In the genomic region with DNA sequence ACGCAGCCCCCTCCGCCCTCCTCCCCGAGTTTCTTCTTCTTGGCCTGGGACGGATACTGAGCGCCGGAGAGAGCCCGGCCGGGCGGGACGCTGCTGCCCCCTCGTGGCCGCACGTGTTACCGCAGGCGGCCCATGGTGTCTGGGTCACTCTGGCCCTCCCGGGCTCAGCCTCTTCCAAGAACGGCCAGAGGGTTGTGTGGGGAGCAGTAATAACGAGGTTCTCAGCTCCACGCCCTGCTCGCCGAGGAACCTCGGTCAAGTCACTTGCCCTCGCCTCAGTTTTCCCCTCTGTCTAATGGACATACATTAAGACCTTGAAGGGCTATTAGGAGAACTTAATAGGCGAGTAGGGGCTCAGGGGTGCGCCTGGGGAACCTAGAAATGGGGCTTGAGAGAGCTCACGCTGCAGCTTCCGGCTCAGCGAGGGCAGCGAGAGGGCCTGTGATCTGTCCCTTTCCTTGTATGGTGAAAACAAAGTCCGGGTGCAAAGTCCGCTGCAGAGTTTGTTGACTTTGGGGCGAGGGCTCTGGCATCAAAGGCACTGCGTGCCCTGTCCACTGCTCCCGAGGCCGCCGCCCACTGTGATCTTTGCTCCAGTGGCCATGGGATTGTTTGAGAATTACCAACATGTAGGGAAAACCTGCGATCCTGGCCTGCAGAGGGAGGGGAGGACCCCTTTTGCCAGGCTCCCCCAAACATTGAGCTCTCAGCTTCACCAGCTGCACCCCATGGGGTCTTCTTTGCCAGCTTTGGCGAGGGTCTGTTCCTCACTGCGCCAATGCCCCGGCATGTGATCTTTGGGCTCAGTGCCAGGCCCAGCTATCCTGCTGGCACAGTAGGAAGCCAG, we compare ENCODE assay signal across 8 cellular contexts. TPM values are rescaled to one million over a fixed set of nuclear protein-coding genes. Genes with fewer than 3 reads are reported as not detected.
DNase-seq lines count a peak whose midpoint lies in the region; ATAC-seq and TF ChIP-seq lines count a peak whose summit lies in the region.

No MANE protein-coding gene starts in this region.

- no peaks in the 10 kb centered on the region for H3K9me3 Mint-ChIP-seq in activated T-cell treated with anti-CD3 and anti-CD28 coated beads, Interleukin-2, amount 50 U/mL, for 24 hours
- H3K9me3 Mint-ChIP-seq in nephron = no peaks in the 10 kb centered on the region

- H4K20me1 ChIP-seq in fibroblast of lung (ENCODE audit: control insufficient read depth, extremely low read depth, insufficient read depth, low read length) = no peaks in the 10 kb centered on the region

- H3K9ac ChIP-seq in fibroblast of lung (ENCODE audit: insufficient read depth, low read length) = no peak overlapping the region

- peaks cover 2% of the 10 kb centered on the region for H3K4me1 Mint-ChIP-seq in activated T-cell treated with anti-CD3 and anti-CD28 coated beads, Interleukin-2, amount 50 U/mL, for 24 hours (ENCODE audit: low read depth)
- H3K4me1 Mint-ChIP-seq in nephron = peaks cover 8% of the 10 kb centered on the region

- H3K27me3 Mint-ChIP-seq in activated T-cell treated with anti-CD3 and anti-CD28 coated beads, Interleukin-2, amount 50 U/mL, for 24 hours = no peaks in the 10 kb centered on the region
- peaks cover 11% of the 10 kb centered on the region for H3K27me3 Mint-ChIP-seq in nephron (ENCODE audit: low read depth)

- no peaks in the 10 kb centered on the region for H3K27me3 ChIP-seq in fibroblast of lung (ENCODE audit: control insufficient read depth, insufficient read depth, low read length)

- no peak overlapping the region for H3K27ac Mint-ChIP-seq in activated T-cell treated with anti-CD3 and anti-CD28 coated beads, Interleukin-2, amount 50 U/mL, for 24 hours
- peak overlapping the region in 1 of 3 experiments; percentile 37 for H3K27ac Mint-ChIP-seq in nephron

- H3K79me2 ChIP-seq in fibroblast of lung (ENCODE audit: control insufficient read depth, insufficient read depth, low read length) = no peaks in the 10 kb centered on the region

- peak; percentile 79 to 84 for TF ChIP-seq CTCF in fibroblast of lung (conservative IDR thresholded peaks at IDR 0.05 in 1 of 2, IDR thresholded peaks at IDR 0.05 in 1 of 2; ENCODE audit: low read depth in 1 of 2, low read length in 2 of 2)
- TF ChIP-seq CTCF in nephron (IDR thresholded peaks at IDR 0.05; ENCODE audit: unreplicated experiment in 3 of 3) = peak; percentile 92 to 97 (median 96)

- no peak overlapping the region for H3K4me3 ChIP-seq in fibroblast of lung (replicated peaks in 1 of 4; ENCODE audit: control extremely low read depth in 1 of 4, insufficient read depth in 1 of 4, low read depth in 3 of 4, low read length in 4 of 4)

- H3K27ac ChIP-seq in fibroblast of lung (ENCODE audit: insufficient read depth, low read length) = no peak overlapping the region

- no peaks in the 10 kb centered on the region for H3K36me3 ChIP-seq in fibroblast of lung (ENCODE audit: control insufficient read depth, insufficient read depth, low read length)

- H3K36me3 Mint-ChIP-seq in activated T-cell treated with anti-CD3 and anti-CD28 coated beads, Interleukin-2, amount 50 U/mL, for 24 hours (ENCODE audit: low read depth) = no peaks in the 10 kb centered on the region
- H3K36me3 Mint-ChIP-seq in nephron (ENCODE audit: low read depth) = no peaks in the 10 kb centered on the region

- DNase-seq in ELF-1 (ENCODE audit: low read depth, low spot score) (peak; percentile 89), fibroblast of lung (ENCODE audit: low read depth in 2 of 2) (peak; percentile 44 to 61)
- peak; percentile 87 for DNase-seq in activated T-cell treated with anti-CD3 and anti-CD28 coated beads, Interleukin-2, amount 50 U/mL, for 24 hours
- DNase-seq in stimulated activated naive CD4-positive, alpha-beta T cell treated with Interleukin-2 at 50 U/mL for 16 hours (lab: John Stamatoyannopoulos, UW) = peak; percentile 48

- peaks cover 2% of the 10 kb centered on the region for H3K4me1 ChIP-seq in fibroblast of lung (ENCODE audit: control insufficient read depth, extremely low read depth, insufficient read depth, low read length)

- ATAC-seq in HG03354 (IDR thresholded peaks at IDR 0.05; ENCODE audit: poor library complexity, severe bottlenecking, unreplicated experiment) (peak; percentile 61), HG03097 (IDR thresholded peaks at IDR 0.05; ENCODE audit: low FRiP score, unreplicated experiment) (no peak)

- H3K4me2 ChIP-seq in fibroblast of lung (ENCODE audit: extremely low read depth, insufficient read depth, low read length) = no peak overlapping the region

- no peak overlapping the region for H3K4me3 Mint-ChIP-seq in activated T-cell treated with anti-CD3 and anti-CD28 coated beads, Interleukin-2, amount 50 U/mL, for 24 hours
- no peak overlapping the region for H3K4me3 Mint-ChIP-seq in nephron

- peak overlapping the region; percentile 73 for H2AFZ ChIP-seq in fibroblast of lung (ENCODE audit: low read length)

- H3K9me3 ChIP-seq in fibroblast of lung (ENCODE audit: control insufficient read depth, insufficient read depth, low read depth, low read length) = no peaks in the 10 kb centered on the region

TF ChIP-seq in PFSK-1, 5 proteins besides CTCF, POLR2A, EP300 and RAD21:
- TF ChIP-seq TAF1 (IDR thresholded peaks at IDR 0.05; ENCODE audit: borderline replicate concordance, insufficient read depth, low read length) (no peak), FOXP2 (optimal IDR thresholded peaks at IDR 0.05; ENCODE audit: borderline replicate concordance, extremely low read depth, extremely low read length, insufficient read depth) (peak; percentile 59)
TF ChIP-seq in PFSK-1: peak in this region for 1.

RNA-seq across cellular contexts. Expression of a gene that starts 14.4 kb away (rescaled TPM):
- polyA plus RNA-seq in PFSK-1 (2012; ENCODE audit: insufficient read length, low read depth) = 4.8 TPM
- total RNA-seq in fibroblast of lung = 20.8 and 22.0 TPM in 2 replicates
- polyA plus RNA-seq in fibroblast of lung = 3.5 and 3.8 TPM in 2 replicates
- polyA plus RNA-seq in fibroblast of lung (2012) = 11.3 and 14.3 TPM in 2 replicates
- 16.4 and 23.0 TPM in 2 replicates for polyA minus RNA-seq in fibroblast of lung (ENCODE audit: low replicate concordance)

RNA-seq across cellular contexts. Expression of a gene that starts 26.3 kb away (rescaled TPM):
- polyA plus RNA-seq in PFSK-1 (2012; ENCODE audit: insufficient read length, low read depth) = 37.6 TPM
- total RNA-seq in fibroblast of lung = 14.1 and 25.4 TPM in 2 replicates
- 45.6 TPM in 2 replicates for polyA plus RNA-seq in fibroblast of lung
- polyA plus RNA-seq in fibroblast of lung (2012) = 74.7 and 76.0 TPM in 2 replicates
- 210 and 228 TPM in 2 replicates for polyA minus RNA-seq in fibroblast of lung (ENCODE audit: low replicate concordance)
